Comparison of ENCODE assay signal across 1 cellular context in genomic region chr5:40442346-40442745, GRCh38.
TF ChIP-seq lines count a peak whose summit lies in the region.

No MANE protein-coding gene starts in this region.

TF ChIP-seq in GM12878, 131 proteins besides CTCF, POLR2A, EP300 and RAD21 (continued from another document):
- TF ChIP-seq ZBTB40 (IDR thresholded peaks at IDR 0.05; ENCODE audit: borderline replicate concordance) (no peak), NFXL1 (IDR thresholded peaks at IDR 0.05; ENCODE audit: borderline replicate concordance) (no peak), USF1 (IDR thresholded peaks at IDR 0.05; ENCODE audit: borderline replicate concordance, extremely low read length, insufficient read depth, low read depth, low read length) (no peak), SPI1 (IDR thresholded peaks at IDR 0.05; ENCODE audit: borderline replicate concordance, insufficient read depth, low read depth, low read length) (peak; percentile 37; the same call in 1 of the 2 replicates)
TF ChIP-seq in GM12878: peak in this region for 1.
